In genomic region chr11:119441898-119442243, GRCh38 we compare ENCODE assay signal across 26 cellular contexts. TPM values are rescaled to one million over a fixed set of nuclear protein-coding genes. Genes with fewer than 3 reads are reported as not detected.
"Had no signal": no experiment of that assay in that cellular context is flagged by ENCODE, and none has a peak within 500 bp of the region (broad histone marks: within the 10 kb centered on the region; RNA-seq: fewer than 3 reads in every experiment).

No MANE protein-coding gene starts in this region.

- H3K4me3 Mint-ChIP-seq: activated CD4-positive, alpha-beta memory T cell treated with anti-CD3 and anti-CD28 coated beads, Interleukin-2, amount 10 ng/mL, durations not matched to agents 7 days and 5 days; activated CD4-positive, alpha-beta T cell treated with anti-CD3 and anti-CD28 coated beads for 36 hours; activated naive CD8-positive, alpha-beta T cell treated with anti-CD3 and anti-CD28 coated beads, Interleukin-2, amount 50 U/mL, for 24 hours; activated T-cell treated with anti-CD3 and anti-CD28 coated beads, Interleukin-2, amount 50 U/mL, for 24 hours; activated T-helper 1 cell treated with anti-CD3 and anti-CD28 coated beads, Interleukin-12 subunit alpha, Interleukin-12 subunit beta, Interleukin-2, Interleukin-4 antibody, amounts not matched to agents 30 ng/mL and 10 ng/mL and 1 ng/mL, durations not matched to agents 14 hours and 24 hours and 36 hours; T-helper 17 cell had no signal

- H3K36me3 ChIP-seq: ascending aorta, MG63 had no signal

- DNase-seq: activated CD4-positive, alpha-beta memory T cell treated with anti-CD3 and anti-CD28 coated beads, Interleukin-2, amount 10 ng/mL, durations not matched to agents 7 days and 5 days; activated CD4-positive, alpha-beta T cell treated with anti-CD3 and anti-CD28 coated beads for 36 hours; activated CD4-positive, alpha-beta T cell treated with anti-CD3 and anti-CD28 coated beads, Interleukin-2, amount 50 U/mL, for 1 hour; activated CD8-positive, alpha-beta memory T cell treated with anti-CD3 and anti-CD28 coated beads, Interleukin-2, amount 50 U/mL, for 4 hours; activated effector memory CD4-positive, alpha-beta T cell treated with anti-CD3 and anti-CD28 coated beads, Interleukin-2, amount 50 U/mL, for 16 hours; activated naive CD4-positive, alpha-beta T cell treated with Interleukin-2 at 50 U/mL for 16 hours; activated naive CD8-positive, alpha-beta T cell treated with anti-CD3 and anti-CD28 coated beads, Interleukin-2, amount 50 U/mL, for 24 hours; activated T-cell treated with anti-CD3 and anti-CD28 coated beads, Interleukin-2, amount 50 U/mL, for 24 hours; amniotic stem cell; body of pancreas; KG1; MG63; NCI-H1105; NCI-H1436; NCI-H1694 treated with DMSO at 0.1 percent for 48 hours; NCI-H2081; NCI-H446; NCI-H524; SIG-M5; T-helper 17 cell; T-helper 9 cell had no signal

- H3K27ac ChIP-seq: ascending aorta, body of pancreas, VCaP had no signal

- H3K4me1 ChIP-seq: ascending aorta, body of pancreas had no signal

- H3K27ac Mint-ChIP-seq: activated CD4-positive, alpha-beta memory T cell treated with anti-CD3 and anti-CD28 coated beads, Interleukin-2, amount 10 ng/mL, durations not matched to agents 7 days and 5 days; activated CD4-positive, alpha-beta T cell treated with anti-CD3 and anti-CD28 coated beads for 36 hours; activated naive CD4-positive, alpha-beta T cell treated with anti-CD3 and anti-CD28 coated beads, Interleukin-2, amount 50 U/mL, for 72 hours; activated naive CD8-positive, alpha-beta T cell treated with anti-CD3 and anti-CD28 coated beads, Interleukin-2, amount 50 U/mL, for 24 hours; activated T-cell treated with anti-CD3 and anti-CD28 coated beads, Interleukin-2, amount 50 U/mL, for 24 hours; activated T-helper 1 cell treated with anti-CD3 and anti-CD28 coated beads, Interleukin-12 subunit alpha, Interleukin-12 subunit beta, Interleukin-2, Interleukin-4 antibody, amounts not matched to agents 30 ng/mL and 10 ng/mL and 1 ng/mL, durations not matched to agents 14 hours and 24 hours and 36 hours; T-helper 17 cell had no signal

- ATAC-seq: body of pancreas, T-helper 17 cell had no signal

- H3K9me3 Mint-ChIP-seq: activated T-helper 1 cell treated with anti-CD3 and anti-CD28 coated beads, Interleukin-12 subunit alpha, Interleukin-12 subunit beta, Interleukin-2, Interleukin-4 antibody, amounts not matched to agents 30 ng/mL and 10 ng/mL and 1 ng/mL, durations not matched to agents 14 hours and 24 hours and 36 hours had no signal

- H3K4me3 ChIP-seq: ascending aorta, body of pancreas, MG63 had no signal

- H3K9me3 ChIP-seq: ascending aorta, body of pancreas, MG63 had no signal

- H3K27me3 ChIP-seq: ascending aorta, body of pancreas, MG63 had no signal

RNA-seq across cellular contexts. Expression of gene THY1, which starts 18.9 kb away (rescaled TPM):
- total RNA-seq: activated naive CD4-positive, alpha-beta T cell treated with anti-CD3 and anti-CD28 coated beads, Interleukin-2, amount 50 U/mL, for 72 hours; OCI-LY7 had no signal
